20 cellular contexts compared by ENCODE assay signal in genomic region chr1:110085666-110086065, GRCh38. TPM values are rescaled to one million over a fixed set of nuclear protein-coding genes. Genes with fewer than 3 reads are reported as not detected.
DNase-seq lines count a peak whose midpoint lies in the region; ATAC-seq, FAIRE-seq and TF ChIP-seq lines count a peak whose summit lies in the region.
"Had no signal": no experiment of that assay in that cellular context is flagged by ENCODE, and none has a peak within 500 bp of the region (broad histone marks: within the 10 kb centered on the region; RNA-seq: fewer than 3 reads in every experiment).

No MANE protein-coding gene starts in this region.

- no peaks in the 10 kb centered on the region for H3K36me3 ChIP-seq in H7 (replicated peaks; ENCODE audit: control insufficient read depth, insufficient read depth, low read length)
- H3K36me3 ChIP-seq in K562 (ENCODE audit: control insufficient read depth, insufficient read depth, low read length): no peaks in the 10 kb centered on the region
- no peaks in the 10 kb centered on the region for H3K36me3 ChIP-seq in neural progenitor cell
- H3K36me3 ChIP-seq in MM.1S (replicated peaks; ENCODE audit: insufficient read depth, low read length): no peaks in the 10 kb centered on the region
- H3K36me3 ChIP-seq: BLaER1 had no signal

- in situ Hi-C loops in K562 (cut with MboI): no loop called here

- H3K9me3 ChIP-seq in K562 (replicated peaks; ENCODE audit: control insufficient read depth, insufficient read depth, low read depth, low read length) (no peaks in the 10 kb centered on the region), neural progenitor cell (ENCODE audit: low read depth) (no peaks in the 10 kb centered on the region), MM.1S (replicated peaks; ENCODE audit: insufficient read depth, low read length) (no peaks in the 10 kb centered on the region)
- H3K9me3 ChIP-seq: BLaER1, Caco-2 had no signal

- H3K27ac Mint-ChIP-seq in activated CD4-positive, alpha-beta T cell treated with anti-CD3 and anti-CD28 coated beads, Interleukin-2, amount 10 ng/mL, durations not matched to agents 24 days and 14 days: peak overlapping the region; percentile 26
- H3K27ac Mint-ChIP-seq in neural progenitor cell (no peak overlapping the region), glutamatergic neuron (ENCODE audit: unreplicated experiment) (no peak overlapping the region)
- H3K27ac Mint-ChIP-seq in effector memory CD8-positive, alpha-beta T cell: no peak overlapping the region

- no peaks in the 10 kb centered on the region for H3K79me2 ChIP-seq in K562 (ENCODE audit: control insufficient read depth, insufficient read depth, low read length)
- no peaks in the 10 kb centered on the region for H3K79me2 ChIP-seq in neural progenitor cell (ENCODE audit: low read depth)
- H3K79me2 ChIP-seq in MM.1S (ENCODE audit: low read length): no peaks in the 10 kb centered on the region

- no peaks in the 10 kb centered on the region; the same call in 1 of the 2 replicates for H4K20me1 ChIP-seq in K562 (replicated peaks; ENCODE audit: control insufficient read depth, insufficient read depth, low read length)
- peaks cover 43% of the 10 kb centered on the region for H4K20me1 ChIP-seq in neural progenitor cell (ENCODE audit: low read depth)
- H4K20me1 ChIP-seq in MM.1S (ENCODE audit: insufficient read depth, low read length): no peaks in the 10 kb centered on the region

- H3K27me3 Mint-ChIP-seq in activated CD4-positive, alpha-beta T cell treated with anti-CD3 and anti-CD28 coated beads, Interleukin-2, amount 10 ng/mL, durations not matched to agents 24 days and 14 days: peaks cover 60% of the 10 kb centered on the region
- H3K27me3 Mint-ChIP-seq in neural progenitor cell (ENCODE audit: insufficient read depth, low read depth) (peaks cover 77% of the 10 kb centered on the region), glutamatergic neuron (ENCODE audit: unreplicated experiment) (peaks cover 40% of the 10 kb centered on the region)
- H3K27me3 Mint-ChIP-seq in effector memory CD8-positive, alpha-beta T cell: peaks cover 70 to 89% of the 10 kb centered on the region in 2 donors

- no peak overlapping the region for H3K4me3 ChIP-seq in H7 (ENCODE audit: insufficient read depth, low read depth, low read length)
- no peak overlapping the region for H3K4me3 ChIP-seq in K562
- H3K4me3 ChIP-seq in neural progenitor cell: no peak overlapping the region
- H3K4me3 ChIP-seq in MM.1S (ENCODE audit: low read length): no peak overlapping the region
- H3K4me3 ChIP-seq: BLaER1, PC-9 had no signal

- peaks cover 73% of the 10 kb centered on the region for H3K27me3 ChIP-seq in H7 (ENCODE audit: control insufficient read depth, insufficient read depth, low read length)
- peaks cover 30 to 57% of the 10 kb centered on the region in 2 experiments for H3K27me3 ChIP-seq in K562 (ENCODE audit: control insufficient read depth in 2 of 2, insufficient read depth in 2 of 2, low read length in 2 of 2)
- peaks cover 74% of the 10 kb centered on the region for H3K27me3 ChIP-seq in neural progenitor cell
- H3K27me3 ChIP-seq in MM.1S (replicated peaks; ENCODE audit: insufficient read depth, low read length): peaks cover 18% of the 10 kb centered on the region

- H3K4me1 Mint-ChIP-seq in activated CD4-positive, alpha-beta T cell treated with anti-CD3 and anti-CD28 coated beads, Interleukin-2, amount 10 ng/mL, durations not matched to agents 24 days and 14 days: peaks cover 19% of the 10 kb centered on the region
- H3K4me1 Mint-ChIP-seq in neural progenitor cell (peaks cover 32% of the 10 kb centered on the region), glutamatergic neuron (ENCODE audit: low read depth, unreplicated experiment) (peaks cover 5% of the 10 kb centered on the region)
- peaks cover 10 to 17% of the 10 kb centered on the region in 2 donors for H3K4me1 Mint-ChIP-seq in effector memory CD8-positive, alpha-beta T cell (ENCODE audit: low read depth in 2 of 2)

- no peaks in the 10 kb centered on the region for H3K9me3 Mint-ChIP-seq in activated CD4-positive, alpha-beta T cell treated with anti-CD3 and anti-CD28 coated beads, Interleukin-2, amount 10 ng/mL, durations not matched to agents 24 days and 14 days
- H3K9me3 Mint-ChIP-seq in neural progenitor cell (no peaks in the 10 kb centered on the region), glutamatergic neuron (ENCODE audit: unreplicated experiment) (peaks cover 6% of the 10 kb centered on the region)
- no peaks in the 10 kb centered on the region for H3K9me3 Mint-ChIP-seq in effector memory CD8-positive, alpha-beta T cell

- no peaks in the 10 kb centered on the region for H3K9me2 ChIP-seq in MM.1S (replicated peaks; ENCODE audit: insufficient read depth, low read length)

- H3K4me1 ChIP-seq in K562 (replicated peaks in 1 of 2; ENCODE audit: control insufficient read depth in 2 of 2, insufficient read depth in 2 of 2, low read length in 2 of 2) (peaks cover 13 to 24% of the 10 kb centered on the region in 2 experiments), neural progenitor cell (peaks cover 24% of the 10 kb centered on the region), MM.1S (ENCODE audit: low read length) (no peaks in the 10 kb centered on the region)

- no peak for TF ChIP-seq RAD21 in K562 (CRISPR knock-in tag; conservative IDR thresholded peaks at IDR 0.05 in 1 of 2, IDR thresholded peaks at IDR 0.05 in 1 of 2)

- no peaks in the 10 kb centered on the region for H3K36me3 Mint-ChIP-seq in activated CD4-positive, alpha-beta T cell treated with anti-CD3 and anti-CD28 coated beads, Interleukin-2, amount 10 ng/mL, durations not matched to agents 24 days and 14 days (ENCODE audit: low read depth)
- H3K36me3 Mint-ChIP-seq in neural progenitor cell: no peaks in the 10 kb centered on the region
- H3K36me3 Mint-ChIP-seq in glutamatergic neuron (ENCODE audit: unreplicated experiment): no peaks in the 10 kb centered on the region
- H3K36me3 Mint-ChIP-seq in effector memory CD8-positive, alpha-beta T cell (ENCODE audit: insufficient read depth): no peaks in the 10 kb centered on the region

- H3K9ac ChIP-seq in K562 (ENCODE audit: insufficient read depth in 1 of 2, low read depth in 2 of 2, low read length in 2 of 2) (no peak overlapping the region), neural progenitor cell (no peak overlapping the region), MM.1S (ENCODE audit: low read length) (no peak overlapping the region)
- H3K9ac ChIP-seq: BLaER1 had no signal

- intact Hi-C loops in activated CD4-positive, alpha-beta T cell treated with anti-CD3 and anti-CD28 coated beads, Interleukin-2, amount 10 ng/mL, durations not matched to agents 24 days and 14 days (cut with micrococcal nuclease): no loop called here
- intact Hi-C loops in K562 (cut with micrococcal nuclease): no loop called here

- H3K27ac ChIP-seq in K562 (ENCODE audit: extremely low read depth, low read depth, low read length) (no peak overlapping the region), neural progenitor cell (no peak overlapping the region), MM.1S (ENCODE audit: low read length) (no peak overlapping the region)
- H3K27ac ChIP-seq: BLaER1 had no signal

- peaks cover 5% of the 10 kb centered on the region for H3K9me1 ChIP-seq in K562 (ENCODE audit: control insufficient read depth, insufficient read depth, low read length)

- WGBS in K562 (ENCODE audit: insufficient coverage, low coverage, missing lambda C conversion rate): 3% methylated on average over 5 of the region's 5 CpGs

- H3F3A ChIP-seq in neural progenitor cell (ENCODE audit: low read depth) (peaks cover 5% of the 10 kb centered on the region), MM.1S (ENCODE audit: insufficient read depth, low read length) (no peaks in the 10 kb centered on the region)

- POLR2A ChIA-PET in K562 (lab: Yijun Ruan, JAX): no interaction called here

- no peak for FAIRE-seq in K562 (lab: Jason Lieb, UNC)
- FAIRE-seq: H54 had no signal

- TF ChIP-seq EP300 in K562 (IDR thresholded peaks at IDR 0.05; ENCODE audit: low read length): no peak

- no peak for DNase-seq in activated CD4-positive, alpha-beta T cell treated with anti-CD3 and anti-CD28 coated beads, Interleukin-2, amount 10 ng/mL, durations not matched to agents 24 days and 14 days
- DNase-seq in activated CD4-positive, alpha-beta T cell treated with anti-CD3 and anti-CD28 coated beads for 4 hours: no peak
- DNase-seq in H7 (peak; percentile 70), K562 (ENCODE audit: extremely low read depth in 1 of 4, low spot score in 3 of 4) (no peak), neural progenitor cell (ENCODE audit: low spot score) (peak; percentile 44), MM.1S (no peak), glutamatergic neuron (no peak)
- DNase-seq in effector memory CD8-positive, alpha-beta T cell: no peak
- DNase-seq: Caco-2, DMS53, KBM-7, NCI-H1436, NCI-H2029, NCI-H510A, NCI-H774, PC-9 had no signal

- no peak for TF ChIP-seq POLR2A in K562 (conservative IDR thresholded peaks at IDR 0.05)

- CTCF ChIA-PET in K562 (lab: Yijun Ruan, JAX; ENCODE audit: low intra/inter-chr PET ratio): no interaction called here

- no TSS peak for BruUV-seq in K562 (replicated peaks; lab: Mats Ljungman, UMichigan)

- H3K4me2 ChIP-seq in K562 (ENCODE audit: insufficient read depth, low read length) (no peak overlapping the region), neural progenitor cell (no peak overlapping the region), MM.1S (ENCODE audit: low read depth, low read length) (no peak overlapping the region)
- H3K4me2 ChIP-seq: BLaER1 had no signal

- ATAC-seq in K562: no peak
- ATAC-seq in effector memory CD8-positive, alpha-beta T cell (replicated peaks): no peak

- TF ChIP-seq CTCF in K562 (IDR thresholded peaks at IDR 0.05 in 2 of 3, conservative IDR thresholded peaks at IDR 0.05 in 1 of 3; ENCODE audit: insufficient read depth in 2 of 3, low read depth in 1 of 3, low read length in 3 of 3) (no peak), neural progenitor cell (IDR thresholded peaks at IDR 0.05) (no peak), MM.1S (IDR thresholded peaks at IDR 0.05; ENCODE audit: low read length) (no peak), glutamatergic neuron (IDR thresholded peaks at IDR 0.05; ENCODE audit: partially characterized antibody, unreplicated experiment) (no peak)

- no peak overlapping the region for H2AFZ ChIP-seq in K562 (ENCODE audit: low read depth, low read length)
- H2AFZ ChIP-seq in neural progenitor cell (replicated peaks): no peak overlapping the region
- H2AFZ ChIP-seq in MM.1S (ENCODE audit: low read length): no peak overlapping the region
- H2AFZ ChIP-seq: PC-9 had no signal

- no peak overlapping the region for H3K4me3 Mint-ChIP-seq in activated CD4-positive, alpha-beta T cell treated with anti-CD3 and anti-CD28 coated beads, Interleukin-2, amount 10 ng/mL, durations not matched to agents 24 days and 14 days
- no peak overlapping the region for H3K4me3 Mint-ChIP-seq in neural progenitor cell
- no peak overlapping the region for H3K4me3 Mint-ChIP-seq in glutamatergic neuron (ENCODE audit: unreplicated experiment)
- no peak overlapping the region for H3K4me3 Mint-ChIP-seq in effector memory CD8-positive, alpha-beta T cell

RNA-seq across cellular contexts. Expression of gene ALX3, which starts 15.2 kb away (rescaled TPM):
- not detected in 2 replicates for total RNA-seq in activated CD4-positive, alpha-beta T cell treated with anti-CD3 and anti-CD28 coated beads, Interleukin-2, amount 10 ng/mL, durations not matched to agents 24 days and 14 days
- total RNA-seq in H7 (2014; rRNA removed; shearing (Covaris generic)): 0.35 TPM in 1 of 2 replicates, not detected in the other
- not detected in 2 replicates for total RNA-seq in K562 (2011; cell fraction: chromatin; rRNA removed; ENCODE audit: low replicate concordance)
- not detected in 2 replicates for total RNA-seq in K562 (2011; cell fraction: nucleolus; rRNA removed)
- total RNA-seq in K562 (2011; cell fraction: nucleoplasm; rRNA removed): not detected in 2 replicates
- not detected in 2 replicates for total RNA-seq in K562 (2014; rRNA removed)
- not detected in 2 replicates for total RNA-seq in K562 (2014; rRNA removed; fragmentation: Illumina TruSeq; extraction: Trizol)
- not detected in 2 replicates for total RNA-seq in K562 (2015; rRNA removed; fragmentation: Illumina TruSeq; extraction: Trizol)
- not detected in 2 replicates for total RNA-seq in K562 (2021)
- not detected in 2 replicates for polyA plus RNA-seq in K562 (2011; rRNA removed)
- not detected in 2 replicates for polyA plus RNA-seq in K562 (2011; cell fraction: cytosol; rRNA removed)
- not detected in 2 replicates for polyA plus RNA-seq in K562 (2011; cell fraction: nucleus; rRNA removed)
- polyA plus RNA-seq in K562 (2012): not detected in 2 replicates
- not detected in 2 replicates for polyA plus RNA-seq in K562 (2014; fragmentation: Illumina TruSeq; extraction: Trizol)
- polyA plus RNA-seq in K562 (2014; fragmentation: Nextera tagmentation; extraction: Ambion mirVana): not detected
- not detected in 2 replicates for polyA plus RNA-seq in K562 (2014; rRNA removed)
- polyA minus RNA-seq in K562 (2011; rRNA and poly(A)+ RNA removed): not detected in 2 replicates
- not detected in 2 replicates for polyA minus RNA-seq in K562 (2011; cell fraction: cytosol; rRNA and poly(A)+ RNA removed)
- not detected in 2 replicates for polyA minus RNA-seq in K562 (2011; cell fraction: nucleus; rRNA and poly(A)+ RNA removed)
- 1.1 TPM in 1 of 2 replicates, not detected in the other for total RNA-seq in neural progenitor cell (ENCODE audit: low replicate concordance)
- total RNA-seq in glutamatergic neuron (ENCODE audit: unreplicated experiment): not detected
- total RNA-seq: A172, Caco-2, PC-9, SK-MEL-5 had no signal

RNA-seq across cellular contexts. Expression of gene UBL4B, which starts 26.6 kb away (rescaled TPM):
- not detected in 2 replicates for total RNA-seq in activated CD4-positive, alpha-beta T cell treated with anti-CD3 and anti-CD28 coated beads, Interleukin-2, amount 10 ng/mL, durations not matched to agents 24 days and 14 days
- total RNA-seq in H7 (2014; rRNA removed; shearing (Covaris generic)): not detected in 2 replicates
- total RNA-seq in K562 (2011; cell fraction: chromatin; rRNA removed; ENCODE audit: low replicate concordance): not detected in 2 replicates
- total RNA-seq in K562 (2011; cell fraction: nucleolus; rRNA removed): not detected in 2 replicates
- total RNA-seq in K562 (2011; cell fraction: nucleoplasm; rRNA removed): not detected in 2 replicates
- total RNA-seq in K562 (2014; rRNA removed) (not detected in 2 replicates), K562 (2014; rRNA removed; fragmentation: Illumina TruSeq; extraction: Trizol) (not detected in 2 replicates), K562 (2015; rRNA removed; fragmentation: Illumina TruSeq; extraction: Trizol) (not detected in 2 replicates), K562 (2021) (not detected in 2 replicates), neural progenitor cell (ENCODE audit: low replicate concordance) (not detected in 2 replicates), glutamatergic neuron (ENCODE audit: unreplicated experiment) (not detected)
- polyA plus RNA-seq in K562 (2011; rRNA removed) (0.05 TPM in 1 of 2 replicates, not detected in the other), K562 (2014; fragmentation: Illumina TruSeq; extraction: Trizol) (not detected in 2 replicates), K562 (2014; fragmentation: Nextera tagmentation; extraction: Ambion mirVana) (not detected), K562 (2014; rRNA removed) (not detected in 2 replicates)
- polyA plus RNA-seq in K562 (2011; cell fraction: cytosol; rRNA removed): 0.03 TPM in 1 of 2 replicates, not detected in the other
- 0.07 and 0.09 TPM in 2 replicates for polyA plus RNA-seq in K562 (2011; cell fraction: nucleus; rRNA removed)
- polyA plus RNA-seq in K562 (2012): 0.07 and 1.3 TPM in 2 replicates
- polyA minus RNA-seq in K562 (2011; rRNA and poly(A)+ RNA removed): not detected in 2 replicates
- not detected in 2 replicates for polyA minus RNA-seq in K562 (2011; cell fraction: cytosol; rRNA and poly(A)+ RNA removed)
- 0.22 TPM in 1 of 2 replicates, not detected in the other for polyA minus RNA-seq in K562 (2011; cell fraction: nucleus; rRNA and poly(A)+ RNA removed)
- total RNA-seq: Caco-2, SK-MEL-5 had no signal

RNA-seq across cellular contexts. Expression of gene STRIP1, which starts 51.2 kb away (rescaled TPM):
- total RNA-seq in activated CD4-positive, alpha-beta T cell treated with anti-CD3 and anti-CD28 coated beads, Interleukin-2, amount 10 ng/mL, durations not matched to agents 24 days and 14 days: 41.0 and 43.8 TPM in 2 replicates
- total RNA-seq in H7 (2014; rRNA removed; shearing (Covaris generic)): 55.6 and 65.8 TPM in 2 replicates
- total RNA-seq in K562 (2011; cell fraction: chromatin; rRNA removed; ENCODE audit: low replicate concordance): 216 and 291 TPM in 2 replicates
- 159 and 160 TPM in 2 replicates for total RNA-seq in K562 (2011; cell fraction: nucleolus; rRNA removed)
- total RNA-seq in K562 (2011; cell fraction: nucleoplasm; rRNA removed): 167 and 180 TPM in 2 replicates
- total RNA-seq in K562 (2014; rRNA removed) (34.2 and 40.1 TPM in 2 replicates), K562 (2014; rRNA removed; fragmentation: Illumina TruSeq; extraction: Trizol) (27.6 and 28.6 TPM in 2 replicates), K562 (2015; rRNA removed; fragmentation: Illumina TruSeq; extraction: Trizol) (29.0 and 30.6 TPM in 2 replicates), K562 (2021) (38.5 and 42.3 TPM in 2 replicates), neural progenitor cell (ENCODE audit: low replicate concordance) (55.0 and 67.5 TPM in 2 replicates), glutamatergic neuron (ENCODE audit: unreplicated experiment) (90.2 TPM)
- polyA plus RNA-seq in K562 (2011; rRNA removed) (32.6 and 32.8 TPM in 2 replicates), K562 (2014; fragmentation: Illumina TruSeq; extraction: Trizol) (30.6 and 32.2 TPM in 2 replicates), K562 (2014; fragmentation: Nextera tagmentation; extraction: Ambion mirVana) (10 to 100 TPM in 1 of 2 experiments, 1 to 10 TPM in 1; 9.9 to 10.5 TPM), K562 (2014; rRNA removed) (30.4 and 32.0 TPM in 2 replicates)
- 20.9 and 23.7 TPM in 2 replicates for polyA plus RNA-seq in K562 (2011; cell fraction: cytosol; rRNA removed)
- 128 and 143 TPM in 2 replicates for polyA plus RNA-seq in K562 (2011; cell fraction: nucleus; rRNA removed)
- 23.1 and 25.5 TPM in 2 replicates for polyA plus RNA-seq in K562 (2012)
- polyA minus RNA-seq in K562 (2011; rRNA and poly(A)+ RNA removed): 51.3 and 51.8 TPM in 2 replicates
- 16.5 and 21.1 TPM in 2 replicates for polyA minus RNA-seq in K562 (2011; cell fraction: cytosol; rRNA and poly(A)+ RNA removed)
- polyA minus RNA-seq in K562 (2011; cell fraction: nucleus; rRNA and poly(A)+ RNA removed): 79.6 and 106 TPM in 2 replicates

Comparison
In these comparisons a context has a peak if more than half of its experiments do, and no peak if none do; other contexts are left out.
1. DNase-seq: peak in H7 (single experiment) and neural progenitor cell (single experiment); none in activated CD4-positive, alpha-beta T cell treated with anti-CD3 and anti-CD28 coated beads, Interleukin-2, amount 10 ng/mL, durations not matched to agents 24 days and 14 days (single experiment), activated CD4-positive, alpha-beta T cell treated with anti-CD3 and anti-CD28 coated beads for 4 hours (0 of 2), K562 (0 of 4), MM.1S (single experiment), glutamatergic neuron (single experiment) and effector memory CD8-positive, alpha-beta T cell (0 of 3).